20 cellular contexts compared by ENCODE assay signal in the genomic region with DNA sequence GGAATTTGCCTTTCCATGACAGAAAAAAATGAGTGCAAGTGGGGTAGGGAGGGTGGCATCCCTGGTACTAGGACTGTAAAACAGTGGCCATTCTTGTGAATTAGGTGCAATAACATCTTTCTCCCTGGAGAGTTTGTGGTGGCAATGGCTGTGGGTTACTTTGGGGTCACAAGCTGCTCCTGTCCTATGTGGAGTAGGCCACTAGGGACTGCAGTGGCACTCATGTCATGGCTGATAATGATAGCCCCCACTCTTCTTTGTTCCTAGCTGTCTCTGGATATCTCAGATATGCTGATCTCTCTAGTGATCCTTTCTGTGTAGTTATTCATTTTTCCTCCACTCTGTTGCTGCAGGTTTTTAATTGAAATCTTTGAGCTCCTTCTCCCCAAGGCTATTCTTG.
"Had no signal": no experiment of that assay in that cellular context is flagged by ENCODE, and none has a peak within 500 bp of the region (broad histone marks: within the 10 kb centered on the region; RNA-seq: fewer than 3 reads in every experiment).

No MANE protein-coding gene starts in this region.

- H3K27ac ChIP-seq: dorsolateral prefrontal cortex, heart right ventricle, right atrium auricular region, suprapubic skin, thyroid gland, upper lobe of left lung, uterus had no signal

- H3K4me3 ChIP-seq: dorsolateral prefrontal cortex, heart right ventricle, mucosa of descending colon, right atrium auricular region, suprapubic skin, thyroid gland, upper lobe of left lung, uterus had no signal

- H3K4me1 ChIP-seq: heart right ventricle, right atrium auricular region, suprapubic skin, thyroid gland, upper lobe of left lung, uterus had no signal

- ATAC-seq: esophagus mucosa; heart right ventricle; left lobe of liver; mucosa of descending colon; naive thymus-derived CD8-positive, alpha-beta T cell; stimulated activated naive CD8-positive, alpha-beta T cell treated with anti-CD3 and anti-CD28 coated beads, Interleukin-15, Interleukin-2, amounts not matched to agents 100 U/mL and 50 U/mL, for 24 hours had no signal

- DNase-seq: cortex of kidney; dorsolateral prefrontal cortex; effector CD8-positive, alpha-beta T cell; heart right ventricle; hypothalamus; islet precursor cell; mammary epithelial cell; mucosa of descending colon; naive thymus-derived CD8-positive, alpha-beta T cell; small intestine; stimulated activated CD4-positive, alpha-beta T cell treated with anti-CD3 and anti-CD28 coated beads, Interleukin-12 subunit alpha, Interleukin-12 subunit beta, amount 100 ng/mL, for 4 hours; stimulated activated CD4-positive, alpha-beta T cell treated with anti-CD3 and anti-CD28 coated beads, Interleukin-2, amount 100 ng/mL, for 48 hours; stimulated activated naive CD8-positive, alpha-beta T cell treated with anti-CD3 and anti-CD28 coated beads, Interleukin-15, Interleukin-2, amounts not matched to agents 100 U/mL and 50 U/mL, for 24 hours; thyroid gland; upper lobe of left lung; uterus had no signal

- H3K27me3 Mint-ChIP-seq: naive thymus-derived CD8-positive, alpha-beta T cell had no signal

- H3K4me1 Mint-ChIP-seq: naive thymus-derived CD8-positive, alpha-beta T cell had no signal

- H3K27me3 ChIP-seq: dorsolateral prefrontal cortex, heart right ventricle, right atrium auricular region, suprapubic skin, thyroid gland, upper lobe of left lung, uterus had no signal

- H3K9me3 ChIP-seq: mucosa of descending colon, thyroid gland, upper lobe of left lung, uterus had no signal

- H3K27ac Mint-ChIP-seq: naive thymus-derived CD8-positive, alpha-beta T cell had no signal

- H3K4me3 Mint-ChIP-seq: naive thymus-derived CD8-positive, alpha-beta T cell had no signal

- H3K36me3 ChIP-seq: heart right ventricle, right atrium auricular region, suprapubic skin, thyroid gland, upper lobe of left lung, uterus had no signal
